ENCODE assay signal across 15 cellular contexts in genomic region chr3:58322793-58323192, GRCh38.
"Had no signal": no experiment of that assay in that cellular context is flagged by ENCODE, and none has a peak within 500 bp of the region (broad histone marks: within the 10 kb centered on the region; RNA-seq: fewer than 3 reads in every experiment).

No MANE protein-coding gene starts in this region.

- H3K4me3 Mint-ChIP-seq: activated CD4-positive, alpha-beta memory T cell treated with anti-CD3 and anti-CD28 coated beads for 36 hours; memory B cell; nephron progenitor cell had no signal

- H3K4me3 ChIP-seq: breast epithelium, dorsolateral prefrontal cortex, esophagus squamous epithelium, left lung, tibial artery had no signal

- H3K27me3 Mint-ChIP-seq: activated CD4-positive, alpha-beta memory T cell treated with anti-CD3 and anti-CD28 coated beads for 36 hours; memory B cell had no signal

- ATAC-seq: foreskin keratinocyte, left lung had no signal

- H3K27me3 ChIP-seq: breast epithelium, dorsolateral prefrontal cortex, esophagus squamous epithelium, foreskin keratinocyte, left lung, tibial artery had no signal

- H3K27ac ChIP-seq: breast epithelium, esophagus squamous epithelium, left lung, tibial artery had no signal

- H3K9me3 ChIP-seq: breast epithelium, esophagus squamous epithelium, left lung, tibial artery had no signal

- H3K4me1 ChIP-seq: breast epithelium had no signal

- H3K27ac Mint-ChIP-seq: activated CD4-positive, alpha-beta memory T cell treated with anti-CD3 and anti-CD28 coated beads for 36 hours; nephron progenitor cell had no signal

- H3K9me3 Mint-ChIP-seq: activated CD4-positive, alpha-beta memory T cell treated with anti-CD3 and anti-CD28 coated beads for 36 hours; memory B cell; nephron progenitor cell had no signal

- DNase-seq: activated CD4-positive, alpha-beta memory T cell treated with anti-CD3 and anti-CD28 coated beads for 36 hours; activated CD4-positive, CD25-positive, alpha-beta regulatory T cell treated with anti-CD3 and anti-CD28 coated beads, Interleukin-2, amount 50 U/mL, for 72 hours; activated CD8-positive, alpha-beta memory T cell treated with anti-CD3 and anti-CD28 coated beads, Interleukin-2, amount 50 U/mL, for 4 hours; activated naive CD4-positive, alpha-beta T cell treated with anti-CD3 and anti-CD28 coated beads, Interleukin-2, amount 50 U/mL, for 16 hours; aorta; dorsolateral prefrontal cortex; esophagus squamous epithelium; foreskin keratinocyte; left lung; nephron progenitor cell; stimulated activated CD4-positive, alpha-beta T cell treated with anti-CD3 and anti-CD28 coated beads, Interleukin-15, amount 100 ng/mL, for 24 hours; stimulated activated CD4-positive, alpha-beta T cell treated with anti-CD3 and anti-CD28 coated beads, Interleukin-4, amount 100 ng/mL, for 24 hours; tibial artery had no signal
